8 cellular contexts compared by ENCODE assay signal in genomic region chr7:130667593-130668257, GRCh38. TPM values are rescaled to one million over a fixed set of nuclear protein-coding genes. Genes with fewer than 3 reads are reported as not detected.
DNase-seq lines count a peak whose midpoint lies in the region; ATAC-seq lines count a peak whose summit lies in the region.

No MANE protein-coding gene starts in this region.

- DNase-seq in COLO668 (lab: John Stamatoyannopoulos, UW; ENCODE audit: unreplicated experiment) (no peak), SIG-M5 (lab: John Stamatoyannopoulos, UW) (no peak), amniotic stem cell (lab: John Stamatoyannopoulos, UW) (no peak)

- H3K4me1 ChIP-seq in skeletal muscle tissue (ENCODE audit: control insufficient read depth in 3 of 3, insufficient read depth in 3 of 3, low read length in 3 of 3) = peaks cover 8 to 14% (median 8%) of the 10 kb centered on the region in 3 donors

- no peaks in the 10 kb centered on the region for H3K9me3 Mint-ChIP-seq in activated T-helper 17 cell treated with anti-CD3 and anti-CD28 coated beads, Interleukin-2, amount 50 U/mL, for 72 hours

- H3K9ac ChIP-seq in skeletal muscle tissue (ENCODE audit: low read depth in 1 of 3, low read length in 3 of 3) = peak overlapping the region; percentile 48 to 89 (median 80)

- H3K9me3 ChIP-seq in iPS-18c (ENCODE audit: control insufficient read depth, insufficient read depth, low read length) (no peaks in the 10 kb centered on the region), skeletal muscle tissue (ENCODE audit: control insufficient read depth in 3 of 3, low read length in 3 of 3) (no peaks in the 10 kb centered on the region)

- peak; percentile 8 for ATAC-seq in HG03575 (IDR thresholded peaks at IDR 0.05; ENCODE audit: extremely low read depth, insufficient number of reproducible peaks, low FRiP score, unreplicated experiment)
- ATAC-seq in activated T-helper 17 cell treated with anti-CD3 and anti-CD28 coated beads, Interleukin-2, amount 50 U/mL, for 72 hours (replicated peaks) = peak; percentile 4

- peak overlapping the region; percentile 50 for H3K27ac Mint-ChIP-seq in activated T-helper 17 cell treated with anti-CD3 and anti-CD28 coated beads, Interleukin-2, amount 50 U/mL, for 72 hours

- H3K4me3 Mint-ChIP-seq in activated T-helper 17 cell treated with anti-CD3 and anti-CD28 coated beads, Interleukin-2, amount 50 U/mL, for 72 hours = peak overlapping the region; percentile 82

- peaks cover 19% of the 10 kb centered on the region for H3K36me3 Mint-ChIP-seq in activated T-helper 17 cell treated with anti-CD3 and anti-CD28 coated beads, Interleukin-2, amount 50 U/mL, for 72 hours (ENCODE audit: low read depth)

- H3K27ac ChIP-seq in skeletal muscle tissue (ENCODE audit: low read depth, low read length) = peak overlapping the region; percentile 2

- H3K27me3 Mint-ChIP-seq in activated T-helper 17 cell treated with anti-CD3 and anti-CD28 coated beads, Interleukin-2, amount 50 U/mL, for 72 hours = peaks cover 4% of the 10 kb centered on the region

- H3K4me3 ChIP-seq in GM08714 (ENCODE audit: low read length) (peak overlapping the region; percentile 98), iPS-18c (ENCODE audit: insufficient read depth, low read depth, low read length) (peak overlapping the region; percentile 84), skeletal muscle tissue (ENCODE audit: low read length in 3 of 3) (peak overlapping the region; percentile 65 to 89 (median 85))

- no peaks in the 10 kb centered on the region for H3K27me3 ChIP-seq in skeletal muscle tissue (ENCODE audit: control insufficient read depth in 3 of 3, insufficient read depth in 3 of 3, low read length in 3 of 3)

- H3K4me1 Mint-ChIP-seq in activated T-helper 17 cell treated with anti-CD3 and anti-CD28 coated beads, Interleukin-2, amount 50 U/mL, for 72 hours = peaks cover 7% of the 10 kb centered on the region

- peaks cover 0 to 7% (median 2%) of the 10 kb centered on the region in 3 donors for H3K36me3 ChIP-seq in skeletal muscle tissue (ENCODE audit: control insufficient read depth in 3 of 3, insufficient read depth in 3 of 3, low read length in 3 of 3)

RNA-seq across cellular contexts. Expression of gene COPG2, which starts 0.8 kb away (rescaled TPM):
- 10 to 100 TPM; 27.3 to 31.2 TPM for total RNA-seq in activated T-helper 17 cell treated with anti-CD3 and anti-CD28 coated beads, Interleukin-2, amount 50 U/mL, for 72 hours
- 47.5 TPM for total RNA-seq in skeletal muscle tissue

RNA-seq across cellular contexts. Expression of gene TSGA13, which starts 18.6 kb away (rescaled TPM):
- total RNA-seq in activated T-helper 17 cell treated with anti-CD3 and anti-CD28 coated beads, Interleukin-2, amount 50 U/mL, for 72 hours = not detected
- not detected for total RNA-seq in skeletal muscle tissue
